ENCODE assay signal across 23 cellular contexts in the genomic region with DNA sequence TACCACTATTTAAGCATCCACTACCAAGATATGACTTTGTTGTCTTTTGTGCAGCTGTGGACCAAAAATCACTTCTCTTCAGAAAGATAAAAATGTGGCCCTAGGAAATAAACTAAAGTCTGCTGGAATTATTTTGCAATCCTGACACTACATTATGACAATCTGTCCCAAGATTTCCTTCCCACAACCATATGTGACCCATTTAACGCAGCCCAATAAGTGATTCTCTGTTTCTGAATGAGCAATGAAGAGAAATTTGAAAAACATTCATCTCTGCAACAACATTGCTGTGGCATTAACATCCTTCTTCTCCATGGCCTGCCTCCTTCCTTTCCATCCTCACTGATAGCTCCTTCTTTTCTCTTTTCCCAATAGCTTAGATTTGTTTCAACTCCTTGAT.
"Had no signal": no experiment of that assay in that cellular context is flagged by ENCODE, and none has a peak within 500 bp of the region (broad histone marks: within the 10 kb centered on the region; RNA-seq: fewer than 3 reads in every experiment).

No MANE protein-coding gene starts in this region.

- H3K4me3 ChIP-seq: K562, SJSA1, SK-N-MC had no signal

- H3K27ac Mint-ChIP-seq: IgD-negative memory B cell had no signal

- ATAC-seq: K562 had no signal

- H3K27me3 Mint-ChIP-seq: IgD-negative memory B cell had no signal

- H3K9me3 ChIP-seq: SJSA1 had no signal

- H3K27me3 ChIP-seq: SJSA1 had no signal

- DNase-seq: Kasumi-1, MM.1S, NCI-H1092 treated with DMSO at 0.1 percent for 48 hours, NCI-H1436, NCI-H187, NCI-H2029, NCI-H2081 treated with DMSO at 0.1 percent for 48 hours, NCI-H2171, NCI-H226, NCI-H446, NCI-H510A, NCI-H524 treated with DMSO at 0.1 percent for 48 hours, NCI-H69, NCI-H774, Right ventricle myocardium superior, RPMI8226, SIG-M5 had no signal

- H3K27ac ChIP-seq: HL-60, KMS-11, SJSA1, SK-N-MC had no signal

- H3K4me1 ChIP-seq: SJSA1 had no signal

- H3K9ac ChIP-seq: KMS-11 had no signal

- H3K4me2 ChIP-seq: KMS-11 had no signal

- H3K36me3 ChIP-seq: SJSA1 had no signal

- H3K36me3 Mint-ChIP-seq: IgD-negative memory B cell had no signal

- H3K4me3 Mint-ChIP-seq: IgD-negative memory B cell had no signal

- H3K4me1 Mint-ChIP-seq: IgD-negative memory B cell had no signal
